ENCODE assay signal across 1 cellular context in the genomic region with DNA sequence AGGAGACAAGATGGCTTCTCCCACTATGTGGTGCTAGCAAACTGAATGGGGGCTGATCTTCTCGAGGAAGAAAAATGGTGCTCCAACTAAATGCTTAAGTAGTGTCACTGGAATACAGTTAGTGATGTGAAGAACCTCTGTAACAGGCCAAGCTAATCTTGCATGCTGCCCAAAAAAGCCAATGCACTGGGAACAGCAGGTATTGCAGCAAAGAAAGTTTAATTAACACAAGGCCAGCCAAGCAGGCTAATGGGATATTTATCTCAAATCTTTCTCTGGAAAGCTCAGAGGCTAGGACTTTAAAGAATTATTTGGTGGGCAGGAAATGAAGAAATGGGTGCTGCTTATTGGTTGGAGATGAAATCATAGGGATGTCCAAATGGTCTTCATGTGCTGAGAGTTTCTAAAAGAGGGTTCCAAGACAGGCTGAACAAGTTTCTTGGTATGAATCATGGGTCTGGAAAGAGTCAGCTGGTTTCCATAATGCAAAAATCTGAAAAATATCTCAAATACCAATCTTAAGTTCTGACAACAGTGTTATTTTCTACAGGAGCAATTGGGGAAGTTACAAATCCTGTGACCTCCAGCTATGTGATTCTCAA.
TF ChIP-seq lines count a peak whose summit lies in the region.

No MANE protein-coding gene starts in this region.

TF ChIP-seq in HEK293, 187 proteins besides CTCF, POLR2A, EP300 and RAD21 (continued from another document):
- TF ChIP-seq, protein P1, sequence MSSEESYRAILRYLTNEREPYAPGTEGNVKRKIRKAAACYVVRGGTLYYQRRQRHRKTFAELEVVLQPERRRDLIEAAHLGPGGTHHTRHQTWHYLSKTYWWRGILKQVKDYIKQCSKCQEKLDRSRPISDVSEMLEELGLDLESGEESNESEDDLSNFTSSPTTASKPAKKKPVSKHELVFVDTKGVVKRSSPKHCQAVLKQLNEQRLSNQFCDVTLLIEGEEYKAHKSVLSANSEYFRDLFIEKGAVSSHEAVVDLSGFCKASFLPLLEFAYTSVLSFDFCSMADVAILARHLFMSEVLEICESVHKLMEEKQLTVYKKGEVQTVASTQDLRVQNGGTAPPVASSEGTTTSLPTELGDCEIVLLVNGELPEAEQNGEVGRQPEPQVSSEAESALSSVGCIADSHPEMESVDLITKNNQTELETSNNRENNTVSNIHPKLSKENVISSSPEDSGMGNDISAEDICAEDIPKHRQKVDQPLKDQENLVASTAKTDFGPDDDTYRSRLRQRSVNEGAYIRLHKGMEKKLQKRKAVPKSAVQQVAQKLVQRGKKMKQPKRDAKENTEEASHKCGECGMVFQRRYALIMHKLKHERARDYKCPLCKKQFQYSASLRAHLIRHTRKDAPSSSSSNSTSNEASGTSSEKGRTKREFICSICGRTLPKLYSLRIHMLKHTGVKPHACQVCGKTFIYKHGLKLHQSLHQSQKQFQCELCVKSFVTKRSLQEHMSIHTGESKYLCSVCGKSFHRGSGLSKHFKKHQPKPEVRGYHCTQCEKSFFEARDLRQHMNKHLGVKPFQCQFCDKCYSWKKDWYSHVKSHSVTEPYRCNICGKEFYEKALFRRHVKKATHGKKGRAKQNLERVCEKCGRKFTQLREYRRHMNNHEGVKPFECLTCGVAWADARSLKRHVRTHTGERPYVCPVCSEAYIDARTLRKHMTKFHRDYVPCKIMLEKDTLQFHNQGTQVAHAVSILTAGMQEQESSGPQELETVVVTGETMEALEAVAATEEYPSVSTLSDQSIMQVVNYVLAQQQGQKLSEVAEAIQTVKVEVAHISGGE (tag by site-specific recombination; conservative IDR thresholded peaks at IDR 0.05; ENCODE audit: low read depth): no peak
